ENCODE assay signal across 1 cellular context in the genomic region with DNA sequence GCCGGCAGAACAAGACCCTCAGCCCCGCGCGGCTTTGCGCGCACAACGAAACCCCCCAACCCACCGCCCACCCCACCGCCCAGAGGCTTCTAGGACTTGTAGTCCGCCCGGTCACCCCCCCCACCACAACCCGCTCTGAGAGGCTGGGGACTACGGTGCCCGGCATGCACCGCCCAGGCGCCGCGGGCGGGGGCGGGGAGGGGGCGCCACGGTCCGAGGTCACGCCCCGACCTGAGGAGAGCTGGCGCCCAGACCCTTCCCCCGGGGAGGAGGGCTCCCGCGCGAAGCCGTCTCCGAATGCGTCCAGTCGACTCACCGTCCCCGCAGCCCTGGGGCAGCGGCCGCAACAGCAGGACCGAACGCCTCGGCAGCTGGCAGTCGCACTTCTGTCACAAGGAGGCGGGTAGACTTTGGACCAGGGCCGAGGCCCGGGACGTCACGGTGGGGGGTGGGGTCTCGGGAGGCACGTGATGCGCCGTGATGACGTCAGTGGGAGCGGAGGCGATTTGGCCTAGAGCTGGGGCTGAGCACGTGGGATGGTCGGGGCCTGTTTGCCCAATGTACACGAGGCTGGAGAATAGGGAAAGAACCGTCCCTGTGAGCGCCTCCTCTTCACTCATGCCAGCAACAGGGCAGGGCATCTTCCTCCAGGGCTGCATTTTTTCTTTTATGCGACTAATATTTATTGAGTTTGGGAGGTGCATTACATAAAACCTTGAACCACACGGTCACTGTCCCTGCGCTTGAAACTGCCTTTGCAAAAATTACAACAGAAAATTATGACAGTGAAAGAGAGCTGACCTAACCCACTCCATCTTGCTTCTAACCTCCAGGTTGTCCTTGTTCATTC.
A peak's percentile ranks its signal among the peaks of the same experiment; 100 is the strongest.
TF ChIP-seq lines count a peak whose summit lies in the region.

TSS of gene CDIP1 (minus strand) at position 388 of the 850 bp plus-strand sequence. CDS start 24,643 bp downstream, outside the sequence.

TF ChIP-seq in HepG2, 621 proteins besides CTCF, POLR2A, EP300 and RAD21 (continued from another document and continues in another):
- TF ChIP-seq, protein P1, sequence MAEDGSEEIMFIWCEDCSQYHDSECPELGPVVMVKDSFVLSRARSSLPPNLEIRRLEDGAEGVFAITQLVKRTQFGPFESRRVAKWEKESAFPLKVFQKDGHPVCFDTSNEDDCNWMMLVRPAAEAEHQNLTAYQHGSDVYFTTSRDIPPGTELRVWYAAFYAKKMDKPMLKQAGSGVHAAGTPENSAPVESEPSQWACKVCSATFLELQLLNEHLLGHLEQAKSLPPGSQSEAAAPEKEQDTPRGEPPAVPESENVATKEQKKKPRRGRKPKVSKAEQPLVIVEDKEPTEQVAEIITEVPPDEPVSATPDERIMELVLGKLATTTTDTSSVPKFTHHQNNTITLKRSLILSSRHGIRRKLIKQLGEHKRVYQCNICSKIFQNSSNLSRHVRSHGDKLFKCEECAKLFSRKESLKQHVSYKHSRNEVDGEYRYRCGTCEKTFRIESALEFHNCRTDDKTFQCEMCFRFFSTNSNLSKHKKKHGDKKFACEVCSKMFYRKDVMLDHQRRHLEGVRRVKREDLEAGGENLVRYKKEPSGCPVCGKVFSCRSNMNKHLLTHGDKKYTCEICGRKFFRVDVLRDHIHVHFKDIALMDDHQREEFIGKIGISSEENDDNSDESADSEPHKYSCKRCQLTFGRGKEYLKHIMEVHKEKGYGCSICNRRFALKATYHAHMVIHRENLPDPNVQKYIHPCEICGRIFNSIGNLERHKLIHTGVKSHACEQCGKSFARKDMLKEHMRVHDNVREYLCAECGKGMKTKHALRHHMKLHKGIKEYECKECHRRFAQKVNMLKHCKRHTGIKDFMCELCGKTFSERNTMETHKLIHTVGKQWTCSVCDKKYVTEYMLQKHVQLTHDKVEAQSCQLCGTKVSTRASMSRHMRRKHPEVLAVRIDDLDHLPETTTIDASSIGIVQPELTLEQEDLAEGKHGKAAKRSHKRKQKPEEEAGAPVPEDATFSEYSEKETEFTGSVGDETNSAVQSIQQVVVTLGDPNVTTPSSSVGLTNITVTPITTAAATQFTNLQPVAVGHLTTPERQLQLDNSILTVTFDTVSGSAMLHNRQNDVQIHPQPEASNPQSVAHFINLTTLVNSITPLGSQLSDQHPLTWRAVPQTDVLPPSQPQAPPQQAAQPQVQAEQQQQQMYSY (CRISPR knock-in tag; IDR thresholded peaks at IDR 0.05), result peak; percentile 80
- TF ChIP-seq PHB2 (IDR thresholded peaks at IDR 0.05; ENCODE audit: partially characterized antibody) (no peak), FLYWCH1 (CRISPR knock-in tag; IDR thresholded peaks at IDR 0.05) (peak; percentile 97), ZNF724P (CRISPR knock-in tag; IDR thresholded peaks at IDR 0.05; ENCODE audit: borderline replicate concordance) (peak; percentile 100), GABPB1 (CRISPR knock-in tag; IDR thresholded peaks at IDR 0.05) (peak; percentile 83), CERS6 (CRISPR knock-in tag; IDR thresholded peaks at IDR 0.05) (peak; percentile 96), ZBTB3 (CRISPR knock-in tag; IDR thresholded peaks at IDR 0.05; ENCODE audit: borderline replicate concordance, low read depth) (peak; percentile 90), TRAFD1 (CRISPR knock-in tag; IDR thresholded peaks at IDR 0.05; ENCODE audit: borderline replicate concordance) (no peak), POLR2AphosphoS5 (IDR thresholded peaks at IDR 0.05; ENCODE audit: low read depth, low read length) (peak; percentile 98), BHLHE40 (IDR thresholded peaks at IDR 0.05; ENCODE audit: low read length) (peak; percentile 98), ZFP41 (CRISPR knock-in tag; IDR thresholded peaks at IDR 0.05; ENCODE audit: borderline replicate concordance) (peak; percentile 99), MLLT10 (CRISPR knock-in tag; IDR thresholded peaks at IDR 0.05) (no peak), ZNF10 (CRISPR knock-in tag; IDR thresholded peaks at IDR 0.05; ENCODE audit: borderline replicate concordance, low read depth) (0 out of 2 replicates have a peak, but pooled peaks have one; percentile 37), STAT5B (CRISPR knock-in tag; IDR thresholded peaks at IDR 0.05) (no peak; the same call in none of the 2 replicates), MXD4 (CRISPR knock-in tag; IDR thresholded peaks at IDR 0.05) (peak; percentile 98), PHF20 (CRISPR knock-in tag; IDR thresholded peaks at IDR 0.05) (peak; percentile 85), ZFX (CRISPR knock-in tag; IDR thresholded peaks at IDR 0.05; ENCODE audit: low read depth) (peak; percentile 100), SP4 (CRISPR knock-in tag; IDR thresholded peaks at IDR 0.05) (peak; percentile 97), ZBTB2 (CRISPR knock-in tag; IDR thresholded peaks at IDR 0.05; ENCODE audit: low read depth) (peak; percentile 92), PAF1 (CRISPR knock-in tag; IDR thresholded peaks at IDR 0.05) (no peak), CREBL2 (CRISPR knock-in tag; IDR thresholded peaks at IDR 0.05; ENCODE audit: borderline replicate concordance) (peak; percentile 99; the same call in 1 of the 2 replicates), SALL2 (CRISPR knock-in tag; IDR thresholded peaks at IDR 0.05) (peak; percentile 96), ZBTB38 (CRISPR knock-in tag; IDR thresholded peaks at IDR 0.05) (peak; percentile 97), ARNT2 (CRISPR knock-in tag; IDR thresholded peaks at IDR 0.05; ENCODE audit: low read depth) (peak; percentile 100), HOXA5 (CRISPR knock-in tag; IDR thresholded peaks at IDR 0.05) (peak; percentile 99), SNAPC4 (CRISPR knock-in tag; IDR thresholded peaks at IDR 0.05) (peak; percentile 96), TCF7 (IDR thresholded peaks at IDR 0.05; ENCODE audit: low read depth) (no peak), SRF (IDR thresholded peaks at IDR 0.05; ENCODE audit: low read depth, low read length) (no peak), SP140L (CRISPR knock-in tag; IDR thresholded peaks at IDR 0.05; ENCODE audit: borderline replicate concordance) (peak; percentile 94; the same call in 1 of the 2 replicates), BCL6 (CRISPR knock-in tag; IDR thresholded peaks at IDR 0.05) (peak; percentile 66), ZNF703 (CRISPR knock-in tag; IDR thresholded peaks at IDR 0.05; ENCODE audit: borderline replicate concordance) (peak; percentile 56), U2AF2 (IDR thresholded peaks at IDR 0.05; ENCODE audit: low read depth, low read length) (no peak), SP2 (CRISPR knock-in tag; IDR thresholded peaks at IDR 0.05) (peak; percentile 68), NFE2 (CRISPR knock-in tag; IDR thresholded peaks at IDR 0.05) (0 out of 2 replicates have a peak, but pooled peaks have one; percentile 37), ZNF160 (CRISPR knock-in tag; IDR thresholded peaks at IDR 0.05) (peak; percentile 99), HMG20A (CRISPR knock-in tag; IDR thresholded peaks at IDR 0.05; ENCODE audit: borderline replicate concordance) (no peak), CBX1 (IDR thresholded peaks at IDR 0.05; ENCODE audit: low read depth) (peak; percentile 95), THAP11 (CRISPR knock-in tag; IDR thresholded peaks at IDR 0.05) (peak; percentile 93), CCDC6 (CRISPR knock-in tag; IDR thresholded peaks at IDR 0.05) (peak; percentile 99), ZKSCAN5 (CRISPR knock-in tag; IDR thresholded peaks at IDR 0.05) (peak; percentile 88)
- TF ChIP-seq, protein P2, sequence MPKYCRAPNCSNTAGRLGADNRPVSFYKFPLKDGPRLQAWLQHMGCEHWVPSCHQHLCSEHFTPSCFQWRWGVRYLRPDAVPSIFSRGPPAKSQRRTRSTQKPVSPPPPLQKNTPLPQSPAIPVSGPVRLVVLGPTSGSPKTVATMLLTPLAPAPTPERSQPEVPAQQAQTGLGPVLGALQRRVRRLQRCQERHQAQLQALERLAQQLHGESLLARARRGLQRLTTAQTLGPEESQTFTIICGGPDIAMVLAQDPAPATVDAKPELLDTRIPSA (CRISPR knock-in tag; IDR thresholded peaks at IDR 0.05; ENCODE audit: borderline replicate concordance), result peak; percentile 95
- TF ChIP-seq, protein P3, sequence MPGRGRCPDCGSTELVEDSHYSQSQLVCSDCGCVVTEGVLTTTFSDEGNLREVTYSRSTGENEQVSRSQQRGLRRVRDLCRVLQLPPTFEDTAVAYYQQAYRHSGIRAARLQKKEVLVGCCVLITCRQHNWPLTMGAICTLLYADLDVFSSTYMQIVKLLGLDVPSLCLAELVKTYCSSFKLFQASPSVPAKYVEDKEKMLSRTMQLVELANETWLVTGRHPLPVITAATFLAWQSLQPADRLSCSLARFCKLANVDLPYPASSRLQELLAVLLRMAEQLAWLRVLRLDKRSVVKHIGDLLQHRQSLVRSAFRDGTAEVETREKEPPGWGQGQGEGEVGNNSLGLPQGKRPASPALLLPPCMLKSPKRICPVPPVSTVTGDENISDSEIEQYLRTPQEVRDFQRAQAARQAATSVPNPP (CRISPR knock-in tag; IDR thresholded peaks at IDR 0.05), result peak; percentile 100
- TF ChIP-seq, protein P4, sequence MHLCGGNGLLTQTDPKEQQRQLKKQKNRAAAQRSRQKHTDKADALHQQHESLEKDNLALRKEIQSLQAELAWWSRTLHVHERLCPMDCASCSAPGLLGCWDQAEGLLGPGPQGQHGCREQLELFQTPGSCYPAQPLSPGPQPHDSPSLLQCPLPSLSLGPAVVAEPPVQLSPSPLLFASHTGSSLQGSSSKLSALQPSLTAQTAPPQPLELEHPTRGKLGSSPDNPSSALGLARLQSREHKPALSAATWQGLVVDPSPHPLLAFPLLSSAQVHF (CRISPR knock-in tag; IDR thresholded peaks at IDR 0.05), result peak; percentile 99
- TF ChIP-seq, protein P5, sequence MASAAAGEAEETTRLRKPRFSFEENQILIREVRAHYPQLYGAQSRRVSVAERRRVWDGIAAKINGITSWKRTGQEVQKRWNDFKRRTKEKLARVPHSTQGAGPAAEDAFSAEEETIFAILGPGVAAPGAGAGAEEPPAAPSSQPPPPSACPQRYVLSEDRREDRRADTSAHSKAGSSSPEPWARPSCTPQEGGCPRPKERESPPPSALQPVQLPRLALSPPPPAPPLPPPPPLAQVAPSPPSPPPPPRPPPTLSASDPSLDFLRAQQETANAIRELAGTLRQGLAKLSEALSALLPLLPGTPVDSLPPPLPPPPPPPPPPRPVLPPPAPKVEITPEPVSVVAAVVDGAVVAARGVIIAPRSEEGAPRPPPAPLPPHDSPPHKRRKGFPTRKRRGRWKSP (CRISPR knock-in tag; IDR thresholded peaks at IDR 0.05), result peak; percentile 95
